In genomic region chr13:113210834-113211233, GRCh38 we compare ENCODE assay signal across 10 cellular contexts. TPM values are rescaled to one million over a fixed set of nuclear protein-coding genes. Genes with fewer than 3 reads are reported as not detected.
A peak's percentile ranks its signal among the peaks of the same experiment; 100 is the strongest.
DNase-seq lines count a peak whose midpoint lies in the region; ATAC-seq and TF ChIP-seq lines count a peak whose summit lies in the region.
"Had no signal": no experiment of that assay in that cellular context is flagged by ENCODE, and none has a peak within 500 bp of the region (broad histone marks: within the 10 kb centered on the region; RNA-seq: fewer than 3 reads in every experiment).

No MANE protein-coding gene starts in this region.

- TF ChIP-seq CTCF in OCI-LY7 (conservative IDR thresholded peaks at IDR 0.05; ENCODE audit: low read length): no peak
- TF ChIP-seq CTCF in epithelial cell of esophagus (IDR thresholded peaks at IDR 0.05; ENCODE audit: insufficient read depth, low read depth, low read length, missing control alignments): no peak

- no peaks in the 10 kb centered on the region for H3K27me3 Mint-ChIP-seq in activated T-cell treated with anti-CD3 and anti-CD28 coated beads, Interleukin-2, amount 50 U/mL, for 4 hours (ENCODE audit: low read depth)

- H3K27ac ChIP-seq in OCI-LY7 (ENCODE audit: low read depth, low read length, poor library complexity, severe bottlenecking) (no peak overlapping the region), skeletal muscle tissue (ENCODE audit: low read depth, low read length) (no peak overlapping the region)

- H3K36me3 ChIP-seq in OCI-LY7 (ENCODE audit: insufficient read depth, low read length): peaks cover 30% of the 10 kb centered on the region
- peaks cover 5 to 13% (median 11%) of the 10 kb centered on the region in 3 donors for H3K36me3 ChIP-seq in skeletal muscle tissue (ENCODE audit: control insufficient read depth in 3 of 3, insufficient read depth in 3 of 3, low read length in 3 of 3)

- TSS peak; percentile 77 for BruUV-seq in OCI-LY7 (replicated peaks; lab: Mats Ljungman, UMichigan)

- no peaks in the 10 kb centered on the region for H3K9me2 ChIP-seq in OCI-LY7 (ENCODE audit: insufficient read depth, low read length)

- intact Hi-C loops in OCI-LY7 (cut with micrococcal nuclease; ENCODE audit: unreplicated experiment): loop anchor here (2.0 kb wide), 1 partner anchor 86 kb away; the partner anchor contains the start of gene LAMP1

- peak overlapping the region; percentile 83 for H3K4me3 Mint-ChIP-seq in activated T-cell treated with anti-CD3 and anti-CD28 coated beads, Interleukin-2, amount 50 U/mL, for 4 hours

- H3K4me3 ChIP-seq in OCI-LY7 (ENCODE audit: low read depth, low read length, poor library complexity, severe bottlenecking) (peak overlapping the region; percentile 94), epithelial cell of esophagus (ENCODE audit: low read length) (peak overlapping the region; percentile 73), skeletal muscle tissue (ENCODE audit: low read length in 3 of 3) (peak overlapping the region; percentile 6 to 82 (median 37))

- peaks cover 22% of the 10 kb centered on the region for H3K4me1 ChIP-seq in OCI-LY7 (ENCODE audit: insufficient read depth, low read length, poor library complexity, severe bottlenecking)
- H3K4me1 ChIP-seq in skeletal muscle tissue (ENCODE audit: control insufficient read depth in 3 of 3, insufficient read depth in 3 of 3, low read length in 3 of 3): peaks cover 56 to 76% (median 68%) of the 10 kb centered on the region in 3 donors

- H2AFZ ChIP-seq in OCI-LY7 (ENCODE audit: low read length): no peak overlapping the region

- CTCF ChIA-PET in OCI-LY7 (lab: Charles Lee; ENCODE audit: unreplicated experiment): no interaction called here

- peak overlapping the region; percentile 86 for H3K4me2 ChIP-seq in OCI-LY7 (ENCODE audit: low read length)

- no peaks in the 10 kb centered on the region for H3K27me3 ChIP-seq in skeletal muscle tissue (ENCODE audit: control insufficient read depth in 3 of 3, insufficient read depth in 3 of 3, low read length in 3 of 3)
- H3K27me3 ChIP-seq: dorsolateral prefrontal cortex had no signal

- H3K36me3 Mint-ChIP-seq in activated T-cell treated with anti-CD3 and anti-CD28 coated beads, Interleukin-2, amount 50 U/mL, for 4 hours (ENCODE audit: insufficient read depth): peaks cover 27% of the 10 kb centered on the region

- no peaks in the 10 kb centered on the region for H3K9me3 Mint-ChIP-seq in activated T-cell treated with anti-CD3 and anti-CD28 coated beads, Interleukin-2, amount 50 U/mL, for 4 hours

- peaks cover 45% of the 10 kb centered on the region for H3K4me1 Mint-ChIP-seq in activated T-cell treated with anti-CD3 and anti-CD28 coated beads, Interleukin-2, amount 50 U/mL, for 4 hours (ENCODE audit: low read depth)

- peak overlapping the region in 2 of 3 donors; percentile 8 to 15 for H3K9ac ChIP-seq in skeletal muscle tissue (ENCODE audit: low read depth in 1 of 3, low read length in 3 of 3)

- no peak for ATAC-seq in activated T-cell treated with anti-CD3 and anti-CD28 coated beads, Interleukin-2, amount 50 U/mL, for 4 hours
- ATAC-seq in HG03571 (IDR thresholded peaks at IDR 0.05; ENCODE audit: unreplicated experiment): no peak

- H4K20me1 ChIP-seq in OCI-LY7 (ENCODE audit: insufficient read depth, low read length): peaks cover 4% of the 10 kb centered on the region; the same call in 1 of the 2 replicates

- H3K9me3 ChIP-seq in OCI-LY7 (ENCODE audit: low read length): no peaks in the 10 kb centered on the region
- H3K9me3 ChIP-seq in skeletal muscle tissue (ENCODE audit: control insufficient read depth in 3 of 3, low read length in 3 of 3): no peaks in the 10 kb centered on the region

- peaks cover 84% of the 10 kb centered on the region for H3K79me2 ChIP-seq in OCI-LY7 (ENCODE audit: insufficient read depth, low read depth, low read length)

- POLR2A ChIA-PET in OCI-LY7 (lab: Charles Lee): no interaction called here

- no peak for DNase-seq in activated T-cell treated with anti-CD3 and anti-CD28 coated beads, Interleukin-2, amount 50 U/mL, for 4 hours
- no peak for DNase-seq in activated T-cell treated with anti-CD3 and anti-CD28 coated beads, Interleukin-2, amount 50 U/mL, for 48 hours
- no peak for DNase-seq in OCI-LY7 (ENCODE audit: low spot score)
- DNase-seq in epithelial cell of esophagus (ENCODE audit: low read depth): no peak
- DNase-seq in effector CD4-positive, alpha-beta T cell: no peak
- no peak for DNase-seq in NCI-H345 (lab: John Stamatoyannopoulos, UW)
- DNase-seq: DMS 273 treated with DMSO at 0.1 percent for 48 hours, dorsolateral prefrontal cortex had no signal

RNA-seq across cellular contexts. Expression of gene CUL4A, which starts 1.4 kb away (rescaled TPM):
- total RNA-seq in activated T-cell treated with anti-CD3 and anti-CD28 coated beads, Interleukin-2, amount 50 U/mL, for 4 hours: 10 to 100 TPM; 85.5 to 89.8 (median 87.8) TPM
- total RNA-seq in OCI-LY7 (2014; rRNA removed; shearing (Covaris generic)): 44.8 and 49.8 TPM in 2 replicates
- 46.6 and 47.1 TPM in 2 replicates for total RNA-seq in OCI-LY7 (2022)
- total RNA-seq in skeletal muscle tissue: 67.3 TPM

RNA-seq across cellular contexts. Expression of gene PCID2, which starts 2.4 kb away (rescaled TPM):
- 10 to 100 TPM; 63.3 to 68.1 (median 66.9) TPM for total RNA-seq in activated T-cell treated with anti-CD3 and anti-CD28 coated beads, Interleukin-2, amount 50 U/mL, for 4 hours
- 38.3 and 41.9 TPM in 2 replicates for total RNA-seq in OCI-LY7 (2014; rRNA removed; shearing (Covaris generic))
- total RNA-seq in OCI-LY7 (2022): 27.9 and 30.2 TPM in 2 replicates
- total RNA-seq in skeletal muscle tissue: 36.0 TPM

RNA-seq across cellular contexts. Expression of gene PROZ, which starts 52.4 kb away (rescaled TPM):
- total RNA-seq in activated T-cell treated with anti-CD3 and anti-CD28 coated beads, Interleukin-2, amount 50 U/mL, for 4 hours: not detected
- not detected in 2 replicates for total RNA-seq in OCI-LY7 (2014; rRNA removed; shearing (Covaris generic))
- not detected in 2 replicates for total RNA-seq in OCI-LY7 (2022)
- total RNA-seq in skeletal muscle tissue: not detected

Comparison
In these comparisons a context has a peak if more than half of its experiments do, and no peak if none do; other contexts are left out.
1. H3K4me3 ChIP-seq: peak in every context shown above with its lines; median percentile 94 in OCI-LY7; 73 in epithelial cell of esophagus; 37 in skeletal muscle tissue.